12 cellular contexts compared by ENCODE assay signal in genomic region chrX:53190363-53190960, GRCh38. TPM values are rescaled to one million over a fixed set of nuclear protein-coding genes. Genes with fewer than 3 reads are reported as not detected.
DNase-seq lines count a peak whose midpoint lies in the region; ATAC-seq and TF ChIP-seq lines count a peak whose summit lies in the region.
"Had no signal": no experiment of that assay in that cellular context is flagged by ENCODE, and none has a peak within 500 bp of the region (broad histone marks: within the 10 kb centered on the region; RNA-seq: fewer than 3 reads in every experiment).

No MANE protein-coding gene starts in this region.

- H3K36me3 Mint-ChIP-seq in CD4-positive, alpha-beta T cell (ENCODE audit: low read depth), result peaks cover 22% of the 10 kb centered on the region
- peaks cover 3% of the 10 kb centered on the region for H3K36me3 Mint-ChIP-seq in activated CD4-positive, alpha-beta memory T cell treated with anti-CD3 and anti-CD28 coated beads for 36 hours

- no peak for DNase-seq in CD4-positive, alpha-beta T cell
- DNase-seq in H7 (peak; percentile 85), WERI-Rb-1 (peak; percentile 43), left kidney (ENCODE audit: low read depth, low spot score) (peak; percentile 1), NCI-H446 (lab: John Stamatoyannopoulos, UW) (no peak)
- no peak for DNase-seq in activated CD4-positive, alpha-beta memory T cell treated with anti-CD3 and anti-CD28 coated beads for 36 hours
- DNase-seq: activated naive CD8-positive, alpha-beta T cell treated with anti-CD3 and anti-CD28 coated beads, Interleukin-2, amount 10 ng/mL, durations not matched to agents 7 days and 5 days; GDM1; left colon had no signal

- CTCF ChIA-PET in CD4-positive, alpha-beta T cell (lab: Charles Lee), result interaction anchor here (2.0 kb wide), 1 partner anchor 10 kb away, joined by 6 read pairs; no protein-coding TSS in a partner anchor
- CTCF ChIA-PET in activated CD4-positive, alpha-beta memory T cell treated with anti-CD3 and anti-CD28 coated beads for 36 hours (lab: Charles Lee), result interaction anchor here (1.2 kb wide), 1 partner anchor 89 kb away, joined by 3 read pairs; no protein-coding TSS in a partner anchor

- H3K36me3 ChIP-seq in H7 (replicated peaks; ENCODE audit: control insufficient read depth, insufficient read depth, low read length) (peaks cover 17% of the 10 kb centered on the region), WERI-Rb-1 (peaks cover 25% of the 10 kb centered on the region)
- H3K36me3 ChIP-seq: prostate gland had no signal

- H3K9me3 ChIP-seq in CD4-positive, alpha-beta T cell (ENCODE audit: control insufficient read depth, low read length), result no peaks in the 10 kb centered on the region
- no peaks in the 10 kb centered on the region for H3K9me3 ChIP-seq in WERI-Rb-1 (ENCODE audit: severe bottlenecking)
- H3K9me3 ChIP-seq: prostate gland had no signal

- intact Hi-C loops in CD4-positive, alpha-beta T cell (cut with DNase I, micrococcal nuclease), result loop anchor here in 1 of 2 experiments (5.0 to 10.0 kb wide), 2 partner anchors 37 to 86 kb away; partner anchors contain the start of gene KDM5C
- intact Hi-C loops in activated CD4-positive, alpha-beta memory T cell treated with anti-CD3 and anti-CD28 coated beads for 36 hours (cut with micrococcal nuclease), result no loop called here

- TF ChIP-seq CTCF in CD4-positive, alpha-beta T cell (IDR thresholded peaks at IDR 0.05), result no peak
- TF ChIP-seq CTCF in WERI-Rb-1 (IDR thresholded peaks at IDR 0.05; ENCODE audit: low read depth, low read length), result peak; percentile 43

- peak; percentile 28 for ATAC-seq in CD4-positive, alpha-beta T cell (ENCODE audit: poor library complexity)
- no peak for ATAC-seq in esophagus mucosa
- ATAC-seq in HG02973 (IDR thresholded peaks at IDR 0.05; ENCODE audit: unreplicated experiment), result no peak
- ATAC-seq: left colon had no signal

- H3K4me3 Mint-ChIP-seq in CD4-positive, alpha-beta T cell, result no peak overlapping the region
- no peak overlapping the region for H3K4me3 Mint-ChIP-seq in activated CD4-positive, alpha-beta memory T cell treated with anti-CD3 and anti-CD28 coated beads for 36 hours
- H3K4me3 Mint-ChIP-seq: activated naive CD8-positive, alpha-beta T cell treated with anti-CD3 and anti-CD28 coated beads, Interleukin-2, amount 10 ng/mL, durations not matched to agents 7 days and 5 days had no signal

- no peak overlapping the region for H3K27ac ChIP-seq in CD4-positive, alpha-beta T cell (ENCODE audit: low read depth, low read length)
- H3K27ac ChIP-seq in WERI-Rb-1, result no peak overlapping the region
- H3K27ac ChIP-seq: prostate gland had no signal

- no peaks in the 10 kb centered on the region for H3K9me3 Mint-ChIP-seq in CD4-positive, alpha-beta T cell
- no peaks in the 10 kb centered on the region for H3K9me3 Mint-ChIP-seq in activated CD4-positive, alpha-beta memory T cell treated with anti-CD3 and anti-CD28 coated beads for 36 hours
- H3K9me3 Mint-ChIP-seq: activated naive CD8-positive, alpha-beta T cell treated with anti-CD3 and anti-CD28 coated beads, Interleukin-2, amount 10 ng/mL, durations not matched to agents 7 days and 5 days had no signal

- H3K27me3 ChIP-seq in CD4-positive, alpha-beta T cell (ENCODE audit: control insufficient read depth, insufficient read depth, low read length), result no peaks in the 10 kb centered on the region
- H3K27me3 ChIP-seq in H7 (ENCODE audit: control insufficient read depth, insufficient read depth, low read length), result no peaks in the 10 kb centered on the region
- no peaks in the 10 kb centered on the region for H3K27me3 ChIP-seq in WERI-Rb-1 (ENCODE audit: insufficient read depth, low read depth, severe bottlenecking)

- H3K4me3 ChIP-seq in H7 (ENCODE audit: insufficient read depth, low read depth, low read length) (no peak overlapping the region), WERI-Rb-1 (ENCODE audit: low read depth, low read length) (no peak overlapping the region)
- H3K4me3 ChIP-seq: prostate gland had no signal

- peak overlapping the region; percentile 42 for H3K27ac Mint-ChIP-seq in CD4-positive, alpha-beta T cell
- no peak overlapping the region for H3K27ac Mint-ChIP-seq in activated CD4-positive, alpha-beta memory T cell treated with anti-CD3 and anti-CD28 coated beads for 36 hours
- H3K27ac Mint-ChIP-seq: activated naive CD8-positive, alpha-beta T cell treated with anti-CD3 and anti-CD28 coated beads, Interleukin-2, amount 10 ng/mL, durations not matched to agents 7 days and 5 days had no signal

- no peaks in the 10 kb centered on the region for H3K4me1 Mint-ChIP-seq in CD4-positive, alpha-beta T cell (ENCODE audit: low read depth)
- peaks cover 24% of the 10 kb centered on the region for H3K4me1 Mint-ChIP-seq in activated CD4-positive, alpha-beta memory T cell treated with anti-CD3 and anti-CD28 coated beads for 36 hours (ENCODE audit: low read depth)

- POLR2A ChIA-PET in CD4-positive, alpha-beta T cell (lab: Charles Lee), result interaction anchor here (1.3 to 1.5 kb wide), 2 partner anchors 11 to 35 kb away, joined by 3 to 5 read pairs; no protein-coding TSS in a partner anchor
- POLR2A ChIA-PET in activated CD4-positive, alpha-beta memory T cell treated with anti-CD3 and anti-CD28 coated beads for 36 hours (lab: Charles Lee), result no interaction called here

- no peaks in the 10 kb centered on the region for H3K27me3 Mint-ChIP-seq in CD4-positive, alpha-beta T cell
- no peaks in the 10 kb centered on the region for H3K27me3 Mint-ChIP-seq in activated CD4-positive, alpha-beta memory T cell treated with anti-CD3 and anti-CD28 coated beads for 36 hours
- H3K27me3 Mint-ChIP-seq: activated naive CD8-positive, alpha-beta T cell treated with anti-CD3 and anti-CD28 coated beads, Interleukin-2, amount 10 ng/mL, durations not matched to agents 7 days and 5 days had no signal

RNA-seq across cellular contexts. Expression of gene KDM5C, which starts 34.5 kb away (rescaled TPM):
- total RNA-seq in CD4-positive, alpha-beta T cell, result 100 to 1,000 TPM; 236 to 237 TPM
- 68.1 and 69.3 TPM in 2 replicates for total RNA-seq in H7 (2014; rRNA removed; shearing (Covaris generic))
- 73.6 TPM for total RNA-seq in esophagus mucosa
- 10 to 100 TPM; 77.6 to 86.0 TPM for total RNA-seq in activated CD4-positive, alpha-beta memory T cell treated with anti-CD3 and anti-CD28 coated beads for 36 hours

Comparison
In these comparisons a context has a peak if more than half of its experiments do, and no peak if none do; other contexts are left out.
1. DNase-seq: peak in H7 (single experiment), WERI-Rb-1 (single experiment) and left kidney (single experiment); none in CD4-positive, alpha-beta T cell (0 of 10), activated CD4-positive, alpha-beta memory T cell treated with anti-CD3 and anti-CD28 coated beads for 36 hours (single experiment) and NCI-H446 (0 of 2).